ENCODE assay signal across 28 cellular contexts in the genomic region with DNA sequence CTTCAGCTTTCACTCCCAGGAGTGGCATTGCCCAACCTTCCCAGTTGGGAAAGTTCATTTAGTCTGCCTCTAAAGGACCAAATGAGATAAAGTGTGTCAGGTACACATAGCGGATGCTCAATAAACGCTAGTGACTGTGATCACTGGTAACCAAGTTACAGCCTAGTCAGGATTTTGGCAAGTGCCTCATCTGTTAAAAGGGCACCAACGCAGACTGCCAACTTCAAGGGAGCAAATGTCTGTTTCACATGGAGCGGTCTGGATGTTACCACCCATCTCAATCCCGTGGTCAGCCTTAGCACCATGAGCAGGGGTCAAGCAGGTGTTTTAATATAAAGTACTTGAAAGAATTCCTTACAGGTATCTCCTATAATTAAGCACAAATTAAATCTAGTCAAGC.
"Had no signal": no experiment of that assay in that cellular context is flagged by ENCODE, and none has a peak within 500 bp of the region (broad histone marks: within the 10 kb centered on the region; RNA-seq: fewer than 3 reads in every experiment).

No MANE protein-coding gene starts in this region.

- H3K27ac ChIP-seq: adrenal gland, body of pancreas, colonic mucosa, epithelial cell of prostate, esophagus squamous epithelium, WERI-Rb-1 had no signal

- DNase-seq: activated B cell treated with CpG ODN at 0.5 μM for 24 hours; activated CD4-positive, alpha-beta T cell treated with anti-CD3 and anti-CD28 coated beads for 48 hours; activated CD4-positive, alpha-beta T cell treated with anti-CD3 and anti-CD28 coated beads, Interleukin-2, amount 50 U/mL, for 1 hour; activated CD4-positive, alpha-beta T cell treated with anti-CD3 and anti-CD28 coated beads, Interleukin-2, amount 50 U/mL, for 48 hours; activated CD8-positive, alpha-beta memory T cell treated with anti-CD3 and anti-CD28 coated beads for 24 hours; activated CD8-positive, alpha-beta T cell treated with anti-CD3 and anti-CD28 coated beads for 36 hours; activated effector memory CD4-positive, alpha-beta T cell treated with anti-CD3 and anti-CD28 coated beads, Interleukin-2, amount 50 U/mL, for 16 hours; activated naive CD4-positive, alpha-beta T cell treated with anti-CD3 and anti-CD28 coated beads for 36 hours; activated naive CD8-positive, alpha-beta T cell treated with anti-CD3 and anti-CD28 coated beads for 36 hours; activated naive CD8-positive, alpha-beta T cell treated with anti-CD3 and anti-CD28 coated beads, Interleukin-2, amount 50 U/mL, for 24 hours; activated T-cell treated with anti-CD3 and anti-CD28 coated beads, Interleukin-2, amount 50 U/mL, for 48 hours; adrenal gland; amygdala; aorta; body of pancreas; caudate nucleus; colonic mucosa; effector CD8-positive, alpha-beta T cell; esophagus squamous epithelium; SW 1271; T-cell; T-helper 9 cell; WERI-Rb-1 had no signal

- H3K36me3 ChIP-seq: adrenal gland, colonic mucosa, WERI-Rb-1 had no signal

- FAIRE-seq: endometrium, endothelial cell of umbilical vein, frontal cortex had no signal

- H3K9me3 ChIP-seq: adrenal gland, body of pancreas, colonic mucosa, esophagus squamous epithelium had no signal

- H3K4me3 ChIP-seq: adrenal gland, body of pancreas, colonic mucosa, esophagus squamous epithelium had no signal

- ATAC-seq: activated CD4-positive, CD25-positive, alpha-beta regulatory T cell treated with anti-CD3 and anti-CD28 coated beads, Interleukin-2, amount 50 U/mL, for 24 hours; activated CD8-positive, alpha-beta T cell treated with anti-CD3 and anti-CD28 coated beads for 36 hours; activated naive CD8-positive, alpha-beta T cell treated with anti-CD3 and anti-CD28 coated beads, Interleukin-2, amount 50 U/mL, for 24 hours; body of pancreas; T-cell had no signal

- H3K27me3 ChIP-seq: adrenal gland, body of pancreas, colonic mucosa, esophagus squamous epithelium had no signal

- H3K4me1 ChIP-seq: adrenal gland, body of pancreas, colonic mucosa had no signal
